In the genomic region with DNA sequence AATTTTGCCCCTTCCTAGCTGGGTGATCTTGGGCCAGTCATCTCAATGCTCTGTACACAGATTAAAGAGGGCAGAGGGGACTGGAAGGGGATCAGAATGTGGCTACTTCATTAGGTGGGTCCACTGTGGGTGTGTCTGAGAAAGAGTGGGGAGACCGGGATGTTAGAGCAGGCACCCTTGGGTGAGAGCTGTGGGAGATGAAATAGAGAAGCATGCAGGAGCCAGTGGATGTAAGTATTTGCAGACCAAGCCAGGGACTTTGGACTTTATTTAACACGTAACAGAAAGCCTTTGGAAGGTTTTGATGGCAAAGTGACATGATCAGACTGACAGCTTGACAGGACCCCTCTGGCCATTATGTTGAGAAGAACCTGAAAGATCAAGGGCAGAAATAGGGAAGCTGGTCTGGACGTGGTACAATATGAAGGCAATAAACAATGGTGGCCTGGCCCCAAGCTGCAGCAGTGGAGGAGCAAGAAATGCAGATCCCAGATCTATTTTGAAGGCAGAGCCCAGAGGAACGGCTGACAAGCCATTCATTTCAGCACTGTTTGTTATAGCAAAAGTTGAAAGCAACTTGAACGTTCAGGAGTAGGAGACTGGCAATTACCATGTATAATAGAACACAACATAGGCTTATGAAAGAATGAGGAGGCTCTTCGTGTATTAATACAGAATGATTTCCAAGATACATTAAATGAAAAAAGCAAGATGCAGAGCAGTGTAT, we compare ENCODE assay signal across 17 cellular contexts.
DNase-seq lines count a peak whose midpoint lies in the region; ATAC-seq and TF ChIP-seq lines count a peak whose summit lies in the region.
"Had no signal": no experiment of that assay in that cellular context is flagged by ENCODE, and none has a peak within 500 bp of the region (broad histone marks: within the 10 kb centered on the region; RNA-seq: fewer than 3 reads in every experiment).

No MANE protein-coding gene starts in this region.

- H3K9me3 Mint-ChIP-seq in natural killer cell treated with Interleukin-12 subunit alpha and Interleukin-12 subunit beta and Interleukin-15 and Interleukin-18, amount 100 ng/mL, for 72 hours: no peaks in the 10 kb centered on the region
- no peaks in the 10 kb centered on the region for H3K9me3 Mint-ChIP-seq in natural killer cell
- H3K9me3 Mint-ChIP-seq in activated T-cell treated with anti-CD3 and anti-CD28 coated beads, Interleukin-2, amount 50 U/mL, for 24 hours: no peaks in the 10 kb centered on the region
- H3K9me3 Mint-ChIP-seq: CD8-positive, alpha-beta T cell had no signal

- intact Hi-C loops in natural killer cell (cut with micrococcal nuclease): no loop called here

- no peak overlapping the region for H3K4me3 ChIP-seq in rectal smooth muscle tissue (ENCODE audit: low read length)
- H3K4me3 ChIP-seq: BLaER1 treated with 17β-estradiol and CSF1 and Interleukin-3, amounts not matched to agents 10 nM and 100 nM; GM12878 had no signal

- no peak for TF ChIP-seq CTCF in natural killer cell (IDR thresholded peaks at IDR 0.05)

- no peak overlapping the region for H3K9ac ChIP-seq in rectal smooth muscle tissue (ENCODE audit: low read length)
- H3K9ac ChIP-seq: BLaER1 treated with 17β-estradiol and CSF1 and Interleukin-3, amounts not matched to agents 10 nM and 100 nM had no signal

- ATAC-seq in natural killer cell treated with Interleukin-12 subunit alpha and Interleukin-12 subunit beta and Interleukin-15 and Interleukin-18, amount 100 ng/mL, for 72 hours: no peak
- no peak for ATAC-seq in natural killer cell
- ATAC-seq in left lobe of liver: peak; percentile 71
- ATAC-seq in HG02763 (IDR thresholded peaks at IDR 0.05; ENCODE audit: unreplicated experiment): no peak
- ATAC-seq: CD8-positive, alpha-beta T cell; GM12878; HCT116 had no signal

- no peaks in the 10 kb centered on the region for H3K36me3 Mint-ChIP-seq in natural killer cell treated with Interleukin-12 subunit alpha and Interleukin-12 subunit beta and Interleukin-15 and Interleukin-18, amount 100 ng/mL, for 72 hours
- no peaks in the 10 kb centered on the region for H3K36me3 Mint-ChIP-seq in natural killer cell
- no peaks in the 10 kb centered on the region for H3K36me3 Mint-ChIP-seq in activated T-cell treated with anti-CD3 and anti-CD28 coated beads, Interleukin-2, amount 50 U/mL, for 24 hours (ENCODE audit: low read depth)
- H3K36me3 Mint-ChIP-seq: CD8-positive, alpha-beta T cell had no signal

- H3K27me3 Mint-ChIP-seq in natural killer cell treated with Interleukin-12 subunit alpha and Interleukin-12 subunit beta and Interleukin-15 and Interleukin-18, amount 100 ng/mL, for 72 hours: peaks cover 14 to 35% of the 10 kb centered on the region in 2 donors
- peaks cover 3 to 12% of the 10 kb centered on the region in 2 donors for H3K27me3 Mint-ChIP-seq in natural killer cell (ENCODE audit: low read depth in 2 of 2)
- peaks cover 9% of the 10 kb centered on the region for H3K27me3 Mint-ChIP-seq in activated T-cell treated with anti-CD3 and anti-CD28 coated beads, Interleukin-2, amount 50 U/mL, for 24 hours

- no peak overlapping the region for H3K27ac Mint-ChIP-seq in natural killer cell treated with Interleukin-12 subunit alpha and Interleukin-12 subunit beta and Interleukin-15 and Interleukin-18, amount 100 ng/mL, for 72 hours
- no peak overlapping the region for H3K27ac Mint-ChIP-seq in natural killer cell
- no peak overlapping the region for H3K27ac Mint-ChIP-seq in activated T-cell treated with anti-CD3 and anti-CD28 coated beads, Interleukin-2, amount 50 U/mL, for 24 hours
- H3K27ac Mint-ChIP-seq: B cell; CD8-positive, alpha-beta T cell had no signal

- no peaks in the 10 kb centered on the region for H3K36me3 ChIP-seq in rectal smooth muscle tissue (ENCODE audit: control insufficient read depth, insufficient read depth, low read length)
- H3K36me3 ChIP-seq: BLaER1 treated with 17β-estradiol and CSF1 and Interleukin-3, amounts not matched to agents 10 nM and 100 nM had no signal

- no peak overlapping the region for H3K4me3 Mint-ChIP-seq in natural killer cell treated with Interleukin-12 subunit alpha and Interleukin-12 subunit beta and Interleukin-15 and Interleukin-18, amount 100 ng/mL, for 72 hours
- no peak overlapping the region for H3K4me3 Mint-ChIP-seq in natural killer cell
- H3K4me3 Mint-ChIP-seq in activated T-cell treated with anti-CD3 and anti-CD28 coated beads, Interleukin-2, amount 50 U/mL, for 24 hours: no peak overlapping the region
- H3K4me3 Mint-ChIP-seq: B cell; CD8-positive, alpha-beta T cell had no signal

- peaks cover 8% of the 10 kb centered on the region for H3K4me1 ChIP-seq in rectal smooth muscle tissue (ENCODE audit: control insufficient read depth, insufficient read depth, low read length)
- H3K4me1 ChIP-seq: BLaER1 treated with 17β-estradiol and CSF1 and Interleukin-3, amounts not matched to agents 10 nM and 100 nM had no signal

- no peaks in the 10 kb centered on the region for H3K4me1 Mint-ChIP-seq in natural killer cell treated with Interleukin-12 subunit alpha and Interleukin-12 subunit beta and Interleukin-15 and Interleukin-18, amount 100 ng/mL, for 72 hours (ENCODE audit: low read depth in 2 of 2)
- no peaks in the 10 kb centered on the region for H3K4me1 Mint-ChIP-seq in natural killer cell
- no peaks in the 10 kb centered on the region for H3K4me1 Mint-ChIP-seq in activated T-cell treated with anti-CD3 and anti-CD28 coated beads, Interleukin-2, amount 50 U/mL, for 24 hours (ENCODE audit: low read depth)
- H3K4me1 Mint-ChIP-seq: B cell had no signal

- peak; percentile 1 for DNase-seq in natural killer cell treated with Interleukin-12 subunit alpha and Interleukin-12 subunit beta and Interleukin-15 and Interleukin-18, amount 100 ng/mL, for 72 hours (ENCODE audit: low spot score)
- DNase-seq in natural killer cell: no peak
- DNase-seq in left lobe of liver (ENCODE audit: low spot score): no peak
- no peak for DNase-seq in DMS53 treated with DMSO at 0.1 percent for 48 hours (lab: John Stamatoyannopoulos, UW; ENCODE audit: unreplicated experiment)
- DNase-seq in activated T-cell treated with anti-CD3 and anti-CD28 coated beads, Interleukin-2, amount 50 U/mL, for 24 hours: no peak
- DNase-seq: Calu3; CD8-positive, alpha-beta T cell; DND-41; EL; GOT3; H7 had no signal

- H3K27me3 ChIP-seq in rectal smooth muscle tissue (ENCODE audit: control insufficient read depth, insufficient read depth, low read length): no peaks in the 10 kb centered on the region
- H3K27me3 ChIP-seq: BLaER1 treated with 17β-estradiol and CSF1 and Interleukin-3, amounts not matched to agents 10 nM and 100 nM had no signal

- H3K27ac ChIP-seq in rectal smooth muscle tissue (ENCODE audit: low read depth, low read length): peak overlapping the region; percentile 27
- H3K27ac ChIP-seq: BLaER1 treated with 17β-estradiol and CSF1 and Interleukin-3, amounts not matched to agents 10 nM and 100 nM had no signal
